ENCODE assay signal across 25 cellular contexts in the genomic region with DNA sequence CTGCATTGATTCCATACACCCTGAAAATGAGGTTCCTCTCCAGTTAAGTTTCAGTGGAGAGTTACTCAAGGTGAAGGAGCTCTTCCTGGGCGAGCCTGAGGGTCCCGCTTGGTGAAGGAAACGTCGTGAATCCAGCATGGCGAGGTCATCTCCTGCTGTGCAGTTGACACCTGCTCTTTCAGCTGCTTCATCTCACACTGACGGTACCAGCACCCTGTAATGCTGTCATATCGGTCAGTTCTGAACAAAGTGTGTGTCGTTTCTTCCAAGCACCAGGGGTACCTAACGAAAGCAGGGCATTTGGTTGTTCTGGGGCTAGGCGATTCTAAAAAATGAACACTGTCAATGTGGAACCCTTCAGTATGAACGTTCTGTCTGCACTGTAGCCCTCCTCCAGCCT. TPM values are rescaled to one million over a fixed set of nuclear protein-coding genes. Genes with fewer than 3 reads are reported as not detected.
DNase-seq lines count a peak whose midpoint lies in the region; ATAC-seq and TF ChIP-seq lines count a peak whose summit lies in the region.
"Had no signal": no experiment of that assay in that cellular context is flagged by ENCODE, and none has a peak within 500 bp of the region (broad histone marks: within the 10 kb centered on the region; RNA-seq: fewer than 3 reads in every experiment).

No MANE protein-coding gene starts in this region.

- no peaks in the 10 kb centered on the region for H4K20me1 ChIP-seq in SK-N-SH (ENCODE audit: insufficient read depth)

- H4K8ac ChIP-seq in mesenchymal stem cell (ENCODE audit: low read length), result peak overlapping the region; percentile 10

- no peaks in the 10 kb centered on the region for H3F3A ChIP-seq in SK-N-SH (replicated peaks; ENCODE audit: insufficient read depth)

- no peak for TF ChIP-seq EP300 in SK-N-SH (IDR thresholded peaks at IDR 0.05; ENCODE audit: borderline replicate concordance in 1 of 2, low read depth in 1 of 2, low read length in 1 of 2)

- H2AFZ ChIP-seq in SK-N-SH (ENCODE audit: low read depth) (no peak overlapping the region), mesenchymal stem cell (ENCODE audit: low read depth, low read length) (no peak overlapping the region)
- H2AFZ ChIP-seq: hepatocyte had no signal

- no peak for TF ChIP-seq CTCF in SK-N-SH (IDR thresholded peaks at IDR 0.05)

- H3K4ac ChIP-seq in mesenchymal stem cell (ENCODE audit: low read depth in 1 of 2, low read length in 2 of 2), result no peak overlapping the region

- POLR2A ChIA-PET in SK-N-SH (lab: Yijun Ruan, JAX), result no interaction called here

- peaks cover 32% of the 10 kb centered on the region for H3K79me1 ChIP-seq in mesenchymal stem cell (replicated peaks; ENCODE audit: low read length, poor library complexity, severe bottlenecking)

- H3K4me1 ChIP-seq in SK-N-SH (ENCODE audit: control insufficient read depth in 1 of 2, insufficient read depth in 2 of 2, low read depth in 1 of 2, low read length in 1 of 2) (peaks cover 0 to 12% of the 10 kb centered on the region in 2 experiments; a peak in 2 of 4 replicates), mesenchymal stem cell (ENCODE audit: control insufficient read depth, insufficient read depth, low read depth, low read length) (peaks cover 27% of the 10 kb centered on the region)
- H3K4me1 ChIP-seq: sigmoid colon, upper lobe of left lung had no signal

- H2BK5ac ChIP-seq in mesenchymal stem cell (ENCODE audit: low read depth, low read length, poor library complexity, severe bottlenecking), result no peak overlapping the region

- 90% methylated on average over 11 of the region's 11 CpGs for WGBS in SK-N-SH (ENCODE audit: low lambda C conversion rate)
- 85% methylated on average over 11 of the region's 11 CpGs for WGBS in mesenchymal stem cell

- H3K9me3 ChIP-seq in SK-N-SH (no peaks in the 10 kb centered on the region), mesenchymal stem cell (ENCODE audit: control insufficient read depth, low read length) (no peaks in the 10 kb centered on the region)
- H3K9me3 ChIP-seq: left ventricle myocardium inferior, sigmoid colon, upper lobe of left lung had no signal

- H2BK15ac ChIP-seq in mesenchymal stem cell (ENCODE audit: low read depth, poor library complexity, severe bottlenecking), result peak overlapping the region; percentile 41

- H3K18ac ChIP-seq in mesenchymal stem cell (ENCODE audit: low read depth in 1 of 2, low read length in 2 of 2), result no peak overlapping the region

- no peak overlapping the region for H3K23ac ChIP-seq in mesenchymal stem cell (ENCODE audit: low read length in 2 of 2)

- H3K9ac ChIP-seq in SK-N-SH, result no peak overlapping the region
- peak overlapping the region; percentile 59 for H3K9ac ChIP-seq in mesenchymal stem cell (ENCODE audit: low read length)

- H3K27ac Mint-ChIP-seq in stimulated activated naive CD8-positive, alpha-beta T cell treated with anti-CD3 and anti-CD28 coated beads, Interleukin-15, Interleukin-2, amounts not matched to agents 100 ng/mL and 50 ng/mL, for 24 hours, result peak overlapping the region; percentile 28
- H3K27ac Mint-ChIP-seq in stimulated activated naive B cell treated with anti-CD40 and anti-IgM and Interleukin-4, amounts not matched to agents 10 μg/mL and 1 μg/mL and 100 μg/mL, for 72 hours, result peak overlapping the region; percentile 47
- H3K27ac Mint-ChIP-seq: activated B cell treated with CpG ODN at 0.5 μM for 24 hours; activated CD8-positive, alpha-beta memory T cell treated with anti-CD3 and anti-CD28 coated beads, Interleukin-2, amount 10 ng/mL, durations not matched to agents 7 days and 5 days; immature natural killer cell; mesothelial cell of epicardium; natural killer cell had no signal

- no peaks in the 10 kb centered on the region for H3K9me2 ChIP-seq in SK-N-SH

- ATAC-seq in SK-N-SH treated with all-trans-retinoic acid at 6 μM for 48 hours, result no peak; the same call in 2 of the 3 replicates
- ATAC-seq in stimulated activated naive CD8-positive, alpha-beta T cell treated with anti-CD3 and anti-CD28 coated beads, Interleukin-15, Interleukin-2, amounts not matched to agents 100 U/mL and 50 U/mL, for 24 hours, result no peak
- peak; percentile 13 to 20 for ATAC-seq in stimulated activated naive B cell treated with anti-CD40 and anti-IgM and Interleukin-4, amounts not matched to agents 10 μg/mL and 1 μg/mL and 100 μg/mL, for 72 hours (replicated peaks)
- ATAC-seq: activated CD8-positive, alpha-beta memory T cell treated with anti-CD3 and anti-CD28 coated beads, Interleukin-2, amount 10 ng/mL, durations not matched to agents 7 days and 5 days; natural killer cell had no signal

- no peak overlapping the region for H2BK120ac ChIP-seq in mesenchymal stem cell (ENCODE audit: low read depth, low read length)

- no peaks in the 10 kb centered on the region for H3K27me3 Mint-ChIP-seq in stimulated activated naive CD8-positive, alpha-beta T cell treated with anti-CD3 and anti-CD28 coated beads, Interleukin-15, Interleukin-2, amounts not matched to agents 100 ng/mL and 50 ng/mL, for 24 hours
- H3K27me3 Mint-ChIP-seq in stimulated activated naive B cell treated with anti-CD40 and anti-IgM and Interleukin-4, amounts not matched to agents 10 μg/mL and 1 μg/mL and 100 μg/mL, for 72 hours, result peaks cover 0 to 24% of the 10 kb centered on the region in 2 donors

- TF ChIP-seq RAD21 in SK-N-SH (IDR thresholded peaks at IDR 0.05; ENCODE audit: low read length), result no peak

- H3K79me2 ChIP-seq in SK-N-SH (ENCODE audit: insufficient read depth), result peaks cover 5% of the 10 kb centered on the region; the same call in 1 of the 2 replicates
- H3K79me2 ChIP-seq: hepatocyte had no signal

- H3K36me3 ChIP-seq in SK-N-SH (replicated peaks in 1 of 2; ENCODE audit: control insufficient read depth in 1 of 2, insufficient read depth in 2 of 2, low read length in 1 of 2), result peaks cover 57 to 80% of the 10 kb centered on the region in 2 experiments
- peaks cover 41 to 84% of the 10 kb centered on the region in 2 experiments for H3K36me3 ChIP-seq in mesenchymal stem cell (ENCODE audit: control insufficient read depth in 1 of 2, insufficient read depth in 2 of 2, low read depth in 1 of 2, low read length in 2 of 2)

- H4K91ac ChIP-seq in mesenchymal stem cell (ENCODE audit: low read length), result no peak overlapping the region

- peak overlapping the region in 1 of 2 experiments; percentile 19 for H3K14ac ChIP-seq in mesenchymal stem cell (ENCODE audit: low read length in 2 of 2)

- H2BK12ac ChIP-seq in mesenchymal stem cell (ENCODE audit: low read length in 2 of 2), result peak overlapping the region in 1 of 2 experiments; percentile 45

- H3K27me3 ChIP-seq in SK-N-SH (ENCODE audit: insufficient read depth) (no peaks in the 10 kb centered on the region), mesenchymal stem cell (ENCODE audit: control insufficient read depth in 1 of 2, insufficient read depth in 1 of 2, low read length in 2 of 2) (no peaks in the 10 kb centered on the region)
- H3K27me3 ChIP-seq: dorsolateral prefrontal cortex, hepatocyte, sigmoid colon, upper lobe of left lung had no signal

- H3K4me3 ChIP-seq in SK-N-SH (ENCODE audit: low read depth in 2 of 2, low read length in 1 of 2) (no peak overlapping the region), mesenchymal stem cell (ENCODE audit: insufficient read depth in 1 of 2, low read depth in 1 of 2, low read length in 2 of 2) (no peak overlapping the region)
- H3K4me3 ChIP-seq: dorsolateral prefrontal cortex, hepatocyte, left ventricle myocardium inferior, sigmoid colon, upper lobe of left lung had no signal

- no peak overlapping the region for H3K4me2 ChIP-seq in SK-N-SH
- no peak overlapping the region for H3K4me2 ChIP-seq in mesenchymal stem cell (ENCODE audit: low read length, poor library complexity, severe bottlenecking)
- H3K4me2 ChIP-seq: hepatocyte had no signal

- CTCF ChIA-PET in SK-N-SH (lab: Yijun Ruan, JAX), result interaction anchor here (0.6 to 2.7 kb wide), 33 partner anchors 9 to 257 kb away, joined by 3 to 51 read pairs (median 4); a partner anchor contains a TSS

- H3K4me1 Mint-ChIP-seq in stimulated activated naive CD8-positive, alpha-beta T cell treated with anti-CD3 and anti-CD28 coated beads, Interleukin-15, Interleukin-2, amounts not matched to agents 100 ng/mL and 50 ng/mL, for 24 hours (ENCODE audit: low read depth), result peaks cover 8% of the 10 kb centered on the region
- H3K4me1 Mint-ChIP-seq in stimulated activated naive B cell treated with anti-CD40 and anti-IgM and Interleukin-4, amounts not matched to agents 10 μg/mL and 1 μg/mL and 100 μg/mL, for 72 hours, result peaks cover 22 to 31% of the 10 kb centered on the region in 2 donors
- H3K4me1 Mint-ChIP-seq: activated CD8-positive, alpha-beta memory T cell treated with anti-CD3 and anti-CD28 coated beads, Interleukin-2, amount 10 ng/mL, durations not matched to agents 7 days and 5 days; central memory CD8-positive, alpha-beta T cell; immature natural killer cell; mesothelial cell of epicardium; natural killer cell had no signal

- no peaks in the 10 kb centered on the region for H3K9me3 Mint-ChIP-seq in stimulated activated naive CD8-positive, alpha-beta T cell treated with anti-CD3 and anti-CD28 coated beads, Interleukin-15, Interleukin-2, amounts not matched to agents 100 ng/mL and 50 ng/mL, for 24 hours
- H3K9me3 Mint-ChIP-seq in stimulated activated naive B cell treated with anti-CD40 and anti-IgM and Interleukin-4, amounts not matched to agents 10 μg/mL and 1 μg/mL and 100 μg/mL, for 72 hours, result no peaks in the 10 kb centered on the region
- H3K9me3 Mint-ChIP-seq: activated B cell treated with CpG ODN at 0.5 μM for 24 hours; central memory CD8-positive, alpha-beta T cell; immature natural killer cell; mesothelial cell of epicardium; natural killer cell had no signal

- H3K36me3 Mint-ChIP-seq in stimulated activated naive CD8-positive, alpha-beta T cell treated with anti-CD3 and anti-CD28 coated beads, Interleukin-15, Interleukin-2, amounts not matched to agents 100 ng/mL and 50 ng/mL, for 24 hours (ENCODE audit: low read depth), result no peaks in the 10 kb centered on the region
- H3K36me3 Mint-ChIP-seq in stimulated activated naive B cell treated with anti-CD40 and anti-IgM and Interleukin-4, amounts not matched to agents 10 μg/mL and 1 μg/mL and 100 μg/mL, for 72 hours, result peaks cover 0 to 3% of the 10 kb centered on the region in 2 donors
- H3K36me3 Mint-ChIP-seq: activated CD8-positive, alpha-beta memory T cell treated with anti-CD3 and anti-CD28 coated beads, Interleukin-2, amount 10 ng/mL, durations not matched to agents 7 days and 5 days; immature natural killer cell; natural killer cell had no signal

- peak overlapping the region; percentile 11 for H2AK5ac ChIP-seq in mesenchymal stem cell (ENCODE audit: low read length, severe bottlenecking)

- DNase-seq in SK-N-SH (no peak), mesenchymal stem cell (no peak), A172 (ENCODE audit: low spot score) (no peak)
- DNase-seq in stimulated activated naive CD8-positive, alpha-beta T cell treated with anti-CD3 and anti-CD28 coated beads, Interleukin-15, Interleukin-2, amounts not matched to agents 100 U/mL and 50 U/mL, for 24 hours, result no peak
- DNase-seq in stimulated activated naive B cell treated with anti-CD40 and anti-IgM and Interleukin-4, amounts not matched to agents 10 μg/mL and 1 μg/mL and 100 μg/mL, for 72 hours, result no peak
- DNase-seq in activated naive CD4-positive, alpha-beta T cell (lab: John Stamatoyannopoulos, UW), result no peak
- DNase-seq: activated B cell treated with CpG ODN at 0.5 μM for 24 hours; activated CD8-positive, alpha-beta memory T cell treated with anti-CD3 and anti-CD28 coated beads, Interleukin-2, amount 10 ng/mL, durations not matched to agents 7 days and 5 days; activated naive CD4-positive, alpha-beta T cell treated with Interleukin-2 at 50 U/mL for 16 hours; GOT3; immature natural killer cell; left ventricle myocardium inferior; natural killer cell; NCI-H1048; NCI-H187 treated with DMSO at 0.1 percent for 48 hours; sigmoid colon; T-helper 9 cell; upper lobe of left lung had no signal

- H3K27ac ChIP-seq in SK-N-SH (ENCODE audit: low read depth in 2 of 2, low read length in 1 of 2) (peak overlapping the region in 1 of 2 experiments; percentile 21; a peak in 2 of 4 replicates), mesenchymal stem cell (ENCODE audit: low read length, poor library complexity, severe bottlenecking) (no peak overlapping the region)
- H3K27ac ChIP-seq: 22Rv1, dorsolateral prefrontal cortex, hepatocyte, left ventricle myocardium inferior, sigmoid colon, upper lobe of left lung had no signal

- H3K4me3 Mint-ChIP-seq in stimulated activated naive CD8-positive, alpha-beta T cell treated with anti-CD3 and anti-CD28 coated beads, Interleukin-15, Interleukin-2, amounts not matched to agents 100 ng/mL and 50 ng/mL, for 24 hours, result no peak overlapping the region
- H3K4me3 Mint-ChIP-seq in stimulated activated naive B cell treated with anti-CD40 and anti-IgM and Interleukin-4, amounts not matched to agents 10 μg/mL and 1 μg/mL and 100 μg/mL, for 72 hours, result no peak overlapping the region
- H3K4me3 Mint-ChIP-seq: activated B cell treated with CpG ODN at 0.5 μM for 24 hours; activated CD8-positive, alpha-beta memory T cell treated with anti-CD3 and anti-CD28 coated beads, Interleukin-2, amount 10 ng/mL, durations not matched to agents 7 days and 5 days; central memory CD8-positive, alpha-beta T cell; immature natural killer cell; mesothelial cell of epicardium; natural killer cell had no signal

RNA-seq across cellular contexts. Expression of a gene that starts 52.6 kb away (rescaled TPM):
- polyA plus RNA-seq in SK-N-SH (2012; rRNA removed), result 56.6 and 62.3 TPM in 2 replicates
- polyA plus RNA-seq in SK-N-SH (2012; cell fraction: cytosol; rRNA removed), result 69.3 and 89.5 TPM in 2 replicates
- polyA plus RNA-seq in SK-N-SH (2012; cell fraction: nucleus; rRNA removed), result 74.3 and 86.8 TPM in 2 replicates
- polyA plus RNA-seq in mesenchymal stem cell (2013, experiment 1 of 2), result 138 TPM
- 132 TPM for polyA plus RNA-seq in mesenchymal stem cell (2013, experiment 2 of 2)
- 93.1 and 115 TPM in 2 replicates for total RNA-seq in A172 (2014; rRNA removed; shearing (Covaris generic))

RNA-seq across cellular contexts. Expression of a gene that starts 52.7 kb away (rescaled TPM):
- 31.4 and 34.2 TPM in 2 replicates for polyA plus RNA-seq in SK-N-SH (2012; rRNA removed)
- 37.5 and 55.5 TPM in 2 replicates for polyA plus RNA-seq in SK-N-SH (2012; cell fraction: cytosol; rRNA removed)
- 54.0 and 69.3 TPM in 2 replicates for polyA plus RNA-seq in SK-N-SH (2012; cell fraction: nucleus; rRNA removed)
- 26.5 TPM for polyA plus RNA-seq in mesenchymal stem cell (2013, experiment 1 of 2)
- polyA plus RNA-seq in mesenchymal stem cell (2013, experiment 2 of 2), result 27.3 TPM
- 104 and 112 TPM in 2 replicates for total RNA-seq in A172 (2014; rRNA removed; shearing (Covaris generic))

Comparison
In these comparisons a context has a peak if more than half of its experiments do, and no peak if none do; other contexts are left out.
1. ATAC-seq: peak in stimulated activated naive B cell treated with anti-CD40 and anti-IgM and Interleukin-4, amounts not matched to agents 10 μg/mL and 1 μg/mL and 100 μg/mL, for 72 hours (2 of 2); none in SK-N-SH treated with all-trans-retinoic acid at 6 μM for 48 hours (single experiment) and stimulated activated naive CD8-positive, alpha-beta T cell treated with anti-CD3 and anti-CD28 coated beads, Interleukin-15, Interleukin-2, amounts not matched to agents 100 U/mL and 50 U/mL, for 24 hours (single experiment).